Comparison of ENCODE assay signal across 16 cellular contexts in the genomic region with DNA sequence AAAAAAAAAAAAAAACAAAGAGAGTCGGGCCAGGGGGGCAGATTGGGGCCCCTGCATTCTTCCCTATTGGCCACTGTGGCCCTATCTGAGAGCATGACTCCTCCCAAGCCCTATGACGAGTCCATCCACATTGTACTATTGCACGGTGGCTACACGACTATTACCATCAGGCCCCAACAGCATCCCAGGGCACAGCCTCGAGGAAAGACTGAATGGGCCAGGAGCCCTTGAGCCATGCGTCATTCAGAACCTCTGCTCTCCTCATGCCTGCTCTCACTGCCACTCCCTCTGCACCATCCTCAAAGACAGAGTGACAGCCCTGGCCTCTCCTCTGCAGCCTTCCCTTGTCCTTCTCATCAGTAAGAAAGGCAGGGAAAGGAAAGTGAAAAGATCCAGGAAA. TPM values are rescaled to one million over a fixed set of nuclear protein-coding genes. Genes with fewer than 3 reads are reported as not detected.
"Had no signal": no experiment of that assay in that cellular context is flagged by ENCODE, and none has a peak within 500 bp of the region (broad histone marks: within the 10 kb centered on the region; RNA-seq: fewer than 3 reads in every experiment).

No MANE protein-coding gene starts in this region.

- ATAC-seq: effector memory CD8-positive, alpha-beta T cell; gastroesophageal sphincter; SK-N-SH treated with all-trans-retinoic acid at 6 μM for 48 hours had no signal

- H3K27me3 ChIP-seq: right atrium auricular region had no signal

- H3K4me1 Mint-ChIP-seq: activated CD4-positive, alpha-beta T cell treated with anti-CD3 and anti-CD28 coated beads, Interleukin-2, amount 10 ng/mL, durations not matched to agents 7 days and 5 days had no signal

- H3K27ac ChIP-seq: epithelial cell of prostate, gastroesophageal sphincter, right atrium auricular region had no signal

- H3K4me3 ChIP-seq: gastroesophageal sphincter, right atrium auricular region had no signal

- H3K9me3 Mint-ChIP-seq: activated B cell treated with CpG ODN at 0.5 μM for 24 hours; activated CD4-positive, alpha-beta T cell treated with anti-CD3 and anti-CD28 coated beads, Interleukin-2, amount 10 ng/mL, durations not matched to agents 7 days and 5 days; activated naive CD4-positive, alpha-beta T cell treated with anti-CD3 and anti-CD28 coated beads for 36 hours; effector memory CD8-positive, alpha-beta T cell; mesothelial cell of epicardium; T-helper 1 cell treated with Interleukin-12 subunit alpha and Interleukin-12 subunit beta and Interleukin-4 antibody, amounts not matched to agents 30 μg/mL and 1 μg/mL, for 36 hours had no signal

- H3K27ac Mint-ChIP-seq: activated B cell treated with CpG ODN at 0.5 μM for 24 hours; activated CD4-positive, alpha-beta T cell treated with anti-CD3 and anti-CD28 coated beads, Interleukin-2, amount 10 ng/mL, durations not matched to agents 7 days and 5 days; activated naive CD4-positive, alpha-beta T cell treated with anti-CD3 and anti-CD28 coated beads for 36 hours; effector memory CD8-positive, alpha-beta T cell; mesothelial cell of epicardium; T-helper 1 cell treated with Interleukin-12 subunit alpha and Interleukin-12 subunit beta and Interleukin-4 antibody, amounts not matched to agents 30 μg/mL and 1 μg/mL, for 36 hours had no signal

- DNase-seq: activated CD4-positive, alpha-beta T cell treated with anti-CD3 and anti-CD28 coated beads, Interleukin-2, amount 10 ng/mL, durations not matched to agents 7 days and 5 days; activated naive CD4-positive, alpha-beta T cell treated with anti-CD3 and anti-CD28 coated beads for 36 hours; caudate nucleus; effector memory CD8-positive, alpha-beta T cell; kidney glomerular epithelial cell; small intestine; trophoblast cell had no signal

- H3K9me3 ChIP-seq: gastroesophageal sphincter, right atrium auricular region had no signal

- H3K27me3 Mint-ChIP-seq: activated B cell treated with CpG ODN at 0.5 μM for 24 hours; activated CD4-positive, alpha-beta T cell treated with anti-CD3 and anti-CD28 coated beads, Interleukin-2, amount 10 ng/mL, durations not matched to agents 7 days and 5 days had no signal

- H3K36me3 ChIP-seq: right atrium auricular region had no signal

- H3K4me3 Mint-ChIP-seq: activated B cell treated with CpG ODN at 0.5 μM for 24 hours; activated CD4-positive, alpha-beta T cell treated with anti-CD3 and anti-CD28 coated beads, Interleukin-2, amount 10 ng/mL, durations not matched to agents 7 days and 5 days; activated naive CD4-positive, alpha-beta T cell treated with anti-CD3 and anti-CD28 coated beads for 36 hours; effector memory CD8-positive, alpha-beta T cell; mesothelial cell of epicardium; T-helper 1 cell treated with Interleukin-12 subunit alpha and Interleukin-12 subunit beta and Interleukin-4 antibody, amounts not matched to agents 30 μg/mL and 1 μg/mL, for 36 hours had no signal

RNA-seq across cellular contexts. Expression of gene ORM1, which starts 20.2 kb away (rescaled TPM):
- total RNA-seq: activated B cell treated with CpG ODN at 0.5 μM for 24 hours; activated CD4-positive, alpha-beta T cell treated with anti-CD3 and anti-CD28 coated beads, Interleukin-2, amount 10 ng/mL, durations not matched to agents 7 days and 5 days; activated naive CD4-positive, alpha-beta T cell treated with anti-CD3 and anti-CD28 coated beads for 36 hours; lower leg skin; mesothelial cell of epicardium; myocyte; right atrium auricular region had no signal

RNA-seq across cellular contexts. Expression of gene ORM2, which starts 26.9 kb away (rescaled TPM):
- total RNA-seq: activated B cell treated with CpG ODN at 0.5 μM for 24 hours; activated CD4-positive, alpha-beta T cell treated with anti-CD3 and anti-CD28 coated beads, Interleukin-2, amount 10 ng/mL, durations not matched to agents 7 days and 5 days; activated naive CD4-positive, alpha-beta T cell treated with anti-CD3 and anti-CD28 coated beads for 36 hours; gastroesophageal sphincter; lower leg skin; mesothelial cell of epicardium; myocyte; right atrium auricular region had no signal
